1 cellular context compared by ENCODE assay signal in genomic region chr19:18192673-18193387, GRCh38.
TF ChIP-seq lines count a peak whose summit lies in the region.

Gene MPV17L2 (plus strand): TSS chr19:18193218. CDS start chr19:18193282, 64 bp downstream.

TF ChIP-seq in GM12878, 131 proteins besides CTCF, POLR2A, EP300 and RAD21 (continued from another document and continues in another):
- TF ChIP-seq, protein P1, sequence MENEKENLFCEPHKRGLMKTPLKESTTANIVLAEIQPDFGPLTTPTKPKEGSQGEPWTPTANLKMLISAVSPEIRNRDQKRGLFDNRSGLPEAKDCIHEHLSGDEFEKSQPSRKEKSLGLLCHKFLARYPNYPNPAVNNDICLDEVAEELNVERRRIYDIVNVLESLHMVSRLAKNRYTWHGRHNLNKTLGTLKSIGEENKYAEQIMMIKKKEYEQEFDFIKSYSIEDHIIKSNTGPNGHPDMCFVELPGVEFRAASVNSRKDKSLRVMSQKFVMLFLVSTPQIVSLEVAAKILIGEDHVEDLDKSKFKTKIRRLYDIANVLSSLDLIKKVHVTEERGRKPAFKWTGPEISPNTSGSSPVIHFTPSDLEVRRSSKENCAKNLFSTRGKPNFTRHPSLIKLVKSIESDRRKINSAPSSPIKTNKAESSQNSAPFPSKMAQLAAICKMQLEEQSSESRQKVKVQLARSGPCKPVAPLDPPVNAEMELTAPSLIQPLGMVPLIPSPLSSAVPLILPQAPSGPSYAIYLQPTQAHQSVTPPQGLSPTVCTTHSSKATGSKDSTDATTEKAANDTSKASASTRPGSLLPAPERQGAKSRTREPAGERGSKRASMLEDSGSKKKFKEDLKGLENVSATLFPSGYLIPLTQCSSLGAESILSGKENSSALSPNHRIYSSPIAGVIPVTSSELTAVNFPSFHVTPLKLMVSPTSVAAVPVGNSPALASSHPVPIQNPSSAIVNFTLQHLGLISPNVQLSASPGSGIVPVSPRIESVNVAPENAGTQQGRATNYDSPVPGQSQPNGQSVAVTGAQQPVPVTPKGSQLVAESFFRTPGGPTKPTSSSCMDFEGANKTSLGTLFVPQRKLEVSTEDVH (IDR thresholded peaks at IDR 0.05; ENCODE audit: low read depth, partially characterized antibody): no peak
- TF ChIP-seq SMAD1 (IDR thresholded peaks at IDR 0.05; ENCODE audit: low read depth, partially characterized antibody): no peak
- no peak for TF ChIP-seq NR2C1 (IDR thresholded peaks at IDR 0.05)
- TF ChIP-seq ZBTB33 (IDR thresholded peaks at IDR 0.05): no peak
- peak; percentile 99 for TF ChIP-seq IRF3 (IDR thresholded peaks at IDR 0.05)
- peak; percentile 89; the same call in 1 of the 2 replicates for TF ChIP-seq EZH2 (IDR thresholded peaks at IDR 0.05; ENCODE audit: borderline replicate concordance, control insufficient read depth, low read depth, low read length)
- no peak for TF ChIP-seq RBBP5 (conservative IDR thresholded peaks at IDR 0.05)
- TF ChIP-seq FOXM1 (IDR thresholded peaks at IDR 0.05; ENCODE audit: low read depth, low read length): no peak
- no peak for TF ChIP-seq ELK1 (IDR thresholded peaks at IDR 0.05; ENCODE audit: low read depth, low read length)
- 0 out of 2 replicates have a peak, but pooled peaks have one; percentile 25 for TF ChIP-seq IRF4 (IDR thresholded peaks at IDR 0.05; ENCODE audit: low read depth, low read length)
- TF ChIP-seq TBL1XR1 (IDR thresholded peaks at IDR 0.05; ENCODE audit: low read depth, low read length): no peak; the same call in 1 of the 2 replicates
- peak; percentile 100 for TF ChIP-seq NR2F1 (conservative IDR thresholded peaks at IDR 0.05)
- TF ChIP-seq POU2F2 (IDR thresholded peaks at IDR 0.05; ENCODE audit: borderline replicate concordance, low read depth, low read length): 0 out of 3 replicates have a peak, but pooled peaks have one; percentile 0
- TF ChIP-seq ESRRA (IDR thresholded peaks at IDR 0.05; ENCODE audit: low read length): peak; percentile 65; the same call in 1 of the 2 replicates
- TF ChIP-seq RAD51 (IDR thresholded peaks at IDR 0.05): peak; percentile 10; the same call in 1 of the 2 replicates
- no peak for TF ChIP-seq YBX1 (IDR thresholded peaks at IDR 0.05)
- TF ChIP-seq SP1 (IDR thresholded peaks at IDR 0.05; ENCODE audit: low read depth, low read length): peak; percentile 100
- no peak for TF ChIP-seq SRF (IDR thresholded peaks at IDR 0.05; ENCODE audit: low read depth in 2 of 2, low read length in 2 of 2)
- TF ChIP-seq, protein P2, sequence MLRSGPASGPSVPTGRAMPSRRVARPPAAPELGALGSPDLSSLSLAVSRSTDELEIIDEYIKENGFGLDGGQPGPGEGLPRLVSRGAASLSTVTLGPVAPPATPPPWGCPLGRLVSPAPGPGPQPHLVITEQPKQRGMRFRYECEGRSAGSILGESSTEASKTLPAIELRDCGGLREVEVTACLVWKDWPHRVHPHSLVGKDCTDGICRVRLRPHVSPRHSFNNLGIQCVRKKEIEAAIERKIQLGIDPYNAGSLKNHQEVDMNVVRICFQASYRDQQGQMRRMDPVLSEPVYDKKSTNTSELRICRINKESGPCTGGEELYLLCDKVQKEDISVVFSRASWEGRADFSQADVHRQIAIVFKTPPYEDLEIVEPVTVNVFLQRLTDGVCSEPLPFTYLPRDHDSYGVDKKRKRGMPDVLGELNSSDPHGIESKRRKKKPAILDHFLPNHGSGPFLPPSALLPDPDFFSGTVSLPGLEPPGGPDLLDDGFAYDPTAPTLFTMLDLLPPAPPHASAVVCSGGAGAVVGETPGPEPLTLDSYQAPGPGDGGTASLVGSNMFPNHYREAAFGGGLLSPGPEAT (IDR thresholded peaks at IDR 0.05; ENCODE audit: low read depth): no peak
- peak; percentile 97 for TF ChIP-seq RFX5 (IDR thresholded peaks at IDR 0.05; ENCODE audit: low read depth, low read length)
- peak; percentile 61; the same call in 1 of the 2 replicates for TF ChIP-seq ZNF207 (IDR thresholded peaks at IDR 0.05; ENCODE audit: borderline replicate concordance)
- TF ChIP-seq, protein P3, sequence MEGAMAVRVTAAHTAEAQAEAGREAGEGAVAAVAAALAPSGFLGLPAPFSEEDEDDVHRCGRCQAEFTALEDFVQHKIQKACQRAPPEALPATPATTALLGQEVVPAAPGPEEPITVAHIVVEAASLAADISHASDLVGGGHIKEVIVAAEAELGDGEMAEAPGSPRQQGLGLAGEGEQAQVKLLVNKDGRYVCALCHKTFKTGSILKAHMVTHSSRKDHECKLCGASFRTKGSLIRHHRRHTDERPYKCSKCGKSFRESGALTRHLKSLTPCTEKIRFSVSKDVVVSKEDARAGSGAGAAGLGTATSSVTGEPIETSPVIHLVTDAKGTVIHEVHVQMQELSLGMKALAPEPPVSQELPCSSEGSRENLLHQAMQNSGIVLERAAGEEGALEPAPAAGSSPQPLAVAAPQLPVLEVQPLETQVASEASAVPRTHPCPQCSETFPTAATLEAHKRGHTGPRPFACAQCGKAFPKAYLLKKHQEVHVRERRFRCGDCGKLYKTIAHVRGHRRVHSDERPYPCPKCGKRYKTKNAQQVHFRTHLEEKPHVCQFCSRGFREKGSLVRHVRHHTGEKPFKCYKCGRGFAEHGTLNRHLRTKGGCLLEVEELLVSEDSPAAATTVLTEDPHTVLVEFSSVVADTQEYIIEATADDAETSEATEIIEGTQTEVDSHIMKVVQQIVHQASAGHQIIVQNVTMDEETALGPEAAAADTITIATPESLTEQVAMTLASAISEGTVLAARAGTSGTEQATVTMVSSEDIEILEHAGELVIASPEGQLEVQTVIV (IDR thresholded peaks at IDR 0.05; ENCODE audit: borderline replicate concordance, partially characterized antibody): peak; percentile 57
- TF ChIP-seq, protein P4, sequence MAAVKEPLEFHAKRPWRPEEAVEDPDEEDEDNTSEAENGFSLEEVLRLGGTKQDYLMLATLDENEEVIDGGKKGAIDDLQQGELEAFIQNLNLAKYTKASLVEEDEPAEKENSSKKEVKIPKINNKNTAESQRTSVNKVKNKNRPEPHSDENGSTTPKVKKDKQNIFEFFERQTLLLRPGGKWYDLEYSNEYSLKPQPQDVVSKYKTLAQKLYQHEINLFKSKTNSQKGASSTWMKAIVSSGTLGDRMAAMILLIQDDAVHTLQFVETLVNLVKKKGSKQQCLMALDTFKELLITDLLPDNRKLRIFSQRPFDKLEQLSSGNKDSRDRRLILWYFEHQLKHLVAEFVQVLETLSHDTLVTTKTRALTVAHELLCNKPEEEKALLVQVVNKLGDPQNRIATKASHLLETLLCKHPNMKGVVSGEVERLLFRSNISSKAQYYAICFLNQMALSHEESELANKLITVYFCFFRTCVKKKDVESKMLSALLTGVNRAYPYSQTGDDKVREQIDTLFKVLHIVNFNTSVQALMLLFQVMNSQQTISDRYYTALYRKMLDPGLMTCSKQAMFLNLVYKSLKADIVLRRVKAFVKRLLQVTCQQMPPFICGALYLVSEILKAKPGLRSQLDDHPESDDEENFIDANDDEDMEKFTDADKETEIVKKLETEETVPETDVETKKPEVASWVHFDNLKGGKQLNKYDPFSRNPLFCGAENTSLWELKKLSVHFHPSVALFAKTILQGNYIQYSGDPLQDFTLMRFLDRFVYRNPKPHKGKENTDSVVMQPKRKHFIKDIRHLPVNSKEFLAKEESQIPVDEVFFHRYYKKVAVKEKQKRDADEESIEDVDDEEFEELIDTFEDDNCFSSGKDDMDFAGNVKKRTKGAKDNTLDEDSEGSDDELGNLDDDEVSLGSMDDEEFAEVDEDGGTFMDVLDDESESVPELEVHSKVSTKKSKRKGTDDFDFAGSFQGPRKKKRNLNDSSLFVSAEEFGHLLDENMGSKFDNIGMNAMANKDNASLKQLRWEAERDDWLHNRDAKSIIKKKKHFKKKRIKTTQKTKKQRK (IDR thresholded peaks at IDR 0.05; ENCODE audit: low read depth, low read length): peak; percentile 96
- TF ChIP-seq NFYA (IDR thresholded peaks at IDR 0.05; ENCODE audit: borderline replicate concordance, low read depth, low read length): peak; percentile 97
- peak; percentile 85 for TF ChIP-seq YY1 (IDR thresholded peaks at IDR 0.05; ENCODE audit: low read depth, low read length)
- TF ChIP-seq HCFC1 (IDR thresholded peaks at IDR 0.05; ENCODE audit: low read length): 0 out of 2 replicates have a peak, but pooled peaks have one; percentile 1
- TF ChIP-seq SUPT20H (IDR thresholded peaks at IDR 0.05; ENCODE audit: borderline replicate concordance, control insufficient read depth, low read depth, low read length): no peak
- TF ChIP-seq BCL11A (IDR thresholded peaks at IDR 0.05; ENCODE audit: low read depth, low read length): no peak
- no peak for TF ChIP-seq CHD4 (IDR thresholded peaks at IDR 0.05)
- TF ChIP-seq POLR2AphosphoS2 (IDR thresholded peaks at IDR 0.05; ENCODE audit: low read depth, low read length): peak; percentile 69; the same call in 1 of the 2 replicates
- peak; percentile 71; the same call in 1 of the 2 replicates for TF ChIP-seq HSF1 (IDR thresholded peaks at IDR 0.05; ENCODE audit: low read depth, low read length)
- peak in 1 of 2 experiments; percentile 18; a peak in 2 of 4 replicates for TF ChIP-seq BHLHE40 (IDR thresholded peaks at IDR 0.05; ENCODE audit: borderline replicate concordance in 1 of 2, low read depth in 2 of 2, low read length in 1 of 2)
- no peak for TF ChIP-seq ZNF384 (IDR thresholded peaks at IDR 0.05; ENCODE audit: borderline replicate concordance, low read depth, low read length)
- peak; percentile 72 for TF ChIP-seq POLR2AphosphoS5 (IDR thresholded peaks at IDR 0.05; ENCODE audit: low read length)
- peak; percentile 94 for TF ChIP-seq CREM (IDR thresholded peaks at IDR 0.05; ENCODE audit: low read depth)
- TF ChIP-seq SKIL (IDR thresholded peaks at IDR 0.05; ENCODE audit: low read depth, poor library complexity, severe bottlenecking): peak; percentile 90
